13 cellular contexts compared by ENCODE assay signal in genomic region chr7:77482015-77482414, GRCh38. TPM values are rescaled to one million over a fixed set of nuclear protein-coding genes. Genes with fewer than 3 reads are reported as not detected.
DNase-seq lines count a peak whose midpoint lies in the region; ATAC-seq and TF ChIP-seq lines count a peak whose summit lies in the region.
"Had no signal": no experiment of that assay in that cellular context is flagged by ENCODE, and none has a peak within 500 bp of the region (broad histone marks: within the 10 kb centered on the region; RNA-seq: fewer than 3 reads in every experiment).

No MANE protein-coding gene starts in this region.

- TSS peak; percentile 60 for BruUV-seq in PC-9 (replicated peaks; lab: Mats Ljungman, UMichigan)

- POLR2A ChIA-PET in PC-9 (lab: Charles Lee; ENCODE audit: unreplicated experiment), result no interaction called here

- TF ChIP-seq POLR2A in prostate gland (IDR thresholded peaks at IDR 0.05), result no peak

- WGBS in prostate gland, result 33% methylated on average over 3 of the region's 3 CpGs

- CTCF ChIA-PET in PC-9 (lab: Charles Lee), result no interaction called here

- no peaks in the 10 kb centered on the region for H3K27me3 ChIP-seq in PC-9 (ENCODE audit: insufficient read depth, low read depth)
- H3K27me3 ChIP-seq in prostate gland (replicated peaks; ENCODE audit: insufficient read depth), result no peaks in the 10 kb centered on the region
- H3K27me3 ChIP-seq: ovary had no signal

- TF ChIP-seq CTCF in PC-9 (conservative IDR thresholded peaks at IDR 0.05) (no peak), fibroblast of villous mesenchyme (IDR thresholded peaks at IDR 0.05; ENCODE audit: insufficient read depth, low read depth, low read length) (no peak), prostate gland (IDR thresholded peaks at IDR 0.05) (no peak)

- H3K9me3 ChIP-seq in PC-9 (ENCODE audit: insufficient read depth, low read depth), result no peaks in the 10 kb centered on the region
- no peaks in the 10 kb centered on the region for H3K9me3 ChIP-seq in prostate gland
- H3K9me3 ChIP-seq: ovary had no signal

- ATAC-seq in GM21390 (IDR thresholded peaks at IDR 0.05; ENCODE audit: unreplicated experiment), result no peak
- no peak for ATAC-seq in HG02885 (IDR thresholded peaks at IDR 0.05; ENCODE audit: poor library complexity, unreplicated experiment)

- H3K79me2 ChIP-seq in PC-9 (ENCODE audit: low read depth), result no peaks in the 10 kb centered on the region

- H3K9me2 ChIP-seq in PC-9 (ENCODE audit: insufficient read depth), result no peaks in the 10 kb centered on the region

- no peak overlapping the region for H2AFZ ChIP-seq in PC-9

- DNase-seq in HT-29 (ENCODE audit: low spot score), result peak; percentile 99
- DNase-seq in PC-9, result peak; percentile 73 to 95
- peak; percentile 50 for DNase-seq in fibroblast of villous mesenchyme (ENCODE audit: low read depth)
- peak; percentile 85 for DNase-seq in prostate gland (ENCODE audit: low spot score)
- no peak for DNase-seq in 8988T
- DNase-seq in activated CD4-positive, alpha-beta T cell treated with anti-CD3 and anti-CD28 coated beads, Interleukin-2, amount 50 U/mL, for 4 hours, result no peak
- DNase-seq: DMS79 treated with DMSO at 0.1 percent for 48 hours, erythroblast, Karpas-422, ovary, T-helper 1 cell had no signal

- H3K4me2 ChIP-seq in PC-9, result peak overlapping the region; percentile 57

- H3K4me1 ChIP-seq in PC-9 (replicated peaks; ENCODE audit: insufficient read depth) (peaks cover 44% of the 10 kb centered on the region), prostate gland (replicated peaks) (peaks cover 3% of the 10 kb centered on the region)

- intact Hi-C loops in PC-9 (cut with micrococcal nuclease; ENCODE audit: unreplicated experiment) (loop anchor here (1.0 to 5.0 kb wide), 3 partner anchors 55 to 71 kb away; no protein-coding TSS in a partner anchor), prostate gland (cut with DNase I) (no loop called here)

- no peaks in the 10 kb centered on the region for H4K20me1 ChIP-seq in PC-9 (ENCODE audit: insufficient read depth)

- H3K36me3 ChIP-seq in PC-9 (ENCODE audit: low read depth) (no peaks in the 10 kb centered on the region), prostate gland (no peaks in the 10 kb centered on the region)
- H3K36me3 ChIP-seq: ovary had no signal

- H3K4me3 ChIP-seq in PC-9 (0 out of 2 replicates have a peak overlapping the region, but pooled peaks have one; percentile 3), fibroblast of villous mesenchyme (ENCODE audit: low read depth, low read length) (no peak overlapping the region), prostate gland (no peak overlapping the region)
- H3K4me3 ChIP-seq: ovary had no signal

- H3K27ac ChIP-seq in PC-9 (peak overlapping the region; percentile 94), prostate gland (peak overlapping the region; percentile 50 to 59)
- H3K27ac ChIP-seq: ovary had no signal

- peaks cover 44% of the 10 kb centered on the region for H3F3A ChIP-seq in PC-9 (ENCODE audit: insufficient read depth, low read depth)

RNA-seq across cellular contexts. Expression of gene PTPN12, which starts 55.1 kb away (rescaled TPM):
- 23.6 and 29.6 TPM in 2 replicates for total RNA-seq in HT-29 (2014; rRNA removed; shearing (Covaris generic))
- 91.1 and 118 TPM in 2 replicates for total RNA-seq in PC-9 (2021)
- total RNA-seq in fibroblast of villous mesenchyme, result 53.8 and 78.6 TPM in 2 replicates
- 10 to 100 TPM; 28.0 to 63.6 TPM for total RNA-seq in prostate gland

Comparison
In these comparisons a context has a peak if more than half of its experiments do, and no peak if none do; other contexts are left out.
1. DNase-seq: peak in HT-29 (single experiment), PC-9 (2 of 2), fibroblast of villous mesenchyme (single experiment) and prostate gland (single experiment); none in 8988T (single experiment) and activated CD4-positive, alpha-beta T cell treated with anti-CD3 and anti-CD28 coated beads, Interleukin-2, amount 50 U/mL, for 4 hours (0 of 2).